ENCODE assay signal across 16 cellular contexts in genomic region chrX:8404443-8404842, GRCh38.
DNase-seq lines count a peak whose midpoint lies in the region; ATAC-seq and TF ChIP-seq lines count a peak whose summit lies in the region.
"Had no signal": no experiment of that assay in that cellular context is flagged by ENCODE, and none has a peak within 500 bp of the region (broad histone marks: within the 10 kb centered on the region; RNA-seq: fewer than 3 reads in every experiment).

No MANE protein-coding gene starts in this region.

- WGBS in tibial nerve, 2 donors: 24 to 45% methylated on average over 5 of the region's 5 CpGs

- no peaks in the 10 kb centered on the region for H3K9me3 ChIP-seq in gastrocnemius medialis
- no peaks in the 10 kb centered on the region for H3K9me3 ChIP-seq in tibial nerve
- H3K9me3 ChIP-seq: adrenal gland had no signal

- TF ChIP-seq CTCF in gastrocnemius medialis (IDR thresholded peaks at IDR 0.05 in 4 of 5, conservative IDR thresholded peaks at IDR 0.05 in 1 of 5) (no peak), tibial nerve (IDR thresholded peaks at IDR 0.05) (no peak)

- no peak for TF ChIP-seq EP300 in tibial nerve (IDR thresholded peaks at IDR 0.05)

- H3K27me3 ChIP-seq in gastrocnemius medialis (no peaks in the 10 kb centered on the region), tibial nerve (no peaks in the 10 kb centered on the region)
- H3K27me3 ChIP-seq: adrenal gland had no signal

- in situ Hi-C loops in gastrocnemius medialis (cut with MboI; ENCODE audit: low sequenced_read_pairs in 4 of 4): no loop called here

- intact Hi-C loops in gastrocnemius medialis (cut with DNase I; ENCODE audit: low total_unique reads): no loop called here

- peaks cover 0 to 7% of the 10 kb centered on the region in 2 donors for H3K4me1 ChIP-seq in gastrocnemius medialis
- H3K4me1 ChIP-seq in tibial nerve: no peaks in the 10 kb centered on the region
- H3K4me1 ChIP-seq: adrenal gland had no signal

- H3K36me3 ChIP-seq in gastrocnemius medialis: no peaks in the 10 kb centered on the region
- H3K36me3 ChIP-seq in tibial nerve: no peaks in the 10 kb centered on the region
- H3K36me3 ChIP-seq: adrenal gland had no signal

- peak overlapping the region in 3 of 4 donors; percentile 47 to 72 (median 48) for H3K27ac ChIP-seq in gastrocnemius medialis
- H3K27ac ChIP-seq in tibial nerve: no peak overlapping the region
- H3K27ac ChIP-seq: adrenal gland, GM23248, SK-N-MC had no signal

- DNase-seq in NCI-H2196 (lab: John Stamatoyannopoulos, UW; ENCODE audit: unreplicated experiment) (peak; percentile 2), astrocyte of the hippocampus (ENCODE audit: low read depth, low spot score) (peak; percentile 89), iris pigment epithelial cell (ENCODE audit: low read depth) (peak; percentile 21), gastrocnemius medialis (peak; percentile 15 to 21), tibial nerve (ENCODE audit: low spot score in 2 of 2) (no peak)
- no peak for DNase-seq in activated CD8-positive, alpha-beta memory T cell treated with anti-CD3 and anti-CD28 coated beads, Interleukin-2, amount 50 U/mL, for 48 hours
- DNase-seq: activated CD4-positive, alpha-beta T cell treated with anti-CD3 and anti-CD28 coated beads, Interleukin-2, amount 50 U/mL, for 4 hours; dermis blood vessel endothelial cell; GM23248; NCI-H2029; occipital lobe; stimulated activated naive CD8-positive, alpha-beta T cell treated with anti-CD3 and anti-CD28 coated beads, Interleukin-15, Interleukin-2, amounts not matched to agents 100 U/mL and 50 U/mL, for 24 hours had no signal

- H3K4me3 ChIP-seq in gastrocnemius medialis: peak overlapping the region in 1 of 4 donors; percentile 28
- H3K4me3 ChIP-seq in tibial nerve: no peak overlapping the region
- H3K4me3 ChIP-seq: adrenal gland, GM23248, SK-N-MC had no signal

- TF ChIP-seq POLR2A in gastrocnemius medialis (IDR thresholded peaks at IDR 0.05): no peak
- no peak for TF ChIP-seq POLR2A in tibial nerve (IDR thresholded peaks at IDR 0.05)

- ATAC-seq in gastrocnemius medialis: peak; percentile 75 to 95
- no peak for ATAC-seq in HG03460 (IDR thresholded peaks at IDR 0.05; ENCODE audit: unreplicated experiment)
- no peak for ATAC-seq in GM19455 (IDR thresholded peaks at IDR 0.05; ENCODE audit: unreplicated experiment)
- ATAC-seq: stimulated activated naive CD8-positive, alpha-beta T cell treated with anti-CD3 and anti-CD28 coated beads, Interleukin-15, Interleukin-2, amounts not matched to agents 100 U/mL and 50 U/mL, for 24 hours had no signal

Comparison
In these comparisons a context has a peak if more than half of its experiments do, and no peak if none do; other contexts are left out.
1. DNase-seq: peak in NCI-H2196 (single experiment), astrocyte of the hippocampus (single experiment), iris pigment epithelial cell (single experiment) and gastrocnemius medialis (2 of 2); none in activated CD8-positive, alpha-beta memory T cell treated with anti-CD3 and anti-CD28 coated beads, Interleukin-2, amount 50 U/mL, for 48 hours (single experiment) and tibial nerve (0 of 2).
2. ATAC-seq: peak in gastrocnemius medialis (2 of 2); none in HG03460 (single experiment) and GM19455 (single experiment).
3. H3K27ac ChIP-seq: peak in gastrocnemius medialis (3 of 4); none in tibial nerve (0 of 4).